ENCODE assay signal across 8 cellular contexts in genomic region chr9:133119461-133120342, GRCh38. TPM values are rescaled to one million over a fixed set of nuclear protein-coding genes. Genes with fewer than 3 reads are reported as not detected.
DNase-seq lines count a peak whose midpoint lies in the region; ATAC-seq, FAIRE-seq and TF ChIP-seq lines count a peak whose summit lies in the region.

No MANE protein-coding gene starts in this region.

- TF ChIP-seq POLR2A in GM12891 (IDR thresholded peaks at IDR 0.05; ENCODE audit: low read depth, low read length): peak; percentile 14; the same call in 1 of the 2 replicates
- no peak for TF ChIP-seq POLR2A in gastroesophageal sphincter (IDR thresholded peaks at IDR 0.05)
- TF ChIP-seq POLR2A in gastrocnemius medialis (IDR thresholded peaks at IDR 0.05): peak; percentile 11 to 27

- intact Hi-C loops in gastrocnemius medialis (cut with DNase I; ENCODE audit: low total_unique reads): no loop called here

- H3K4me1 ChIP-seq in gastroesophageal sphincter (peaks cover 0 to 82% (median 57%) of the 10 kb centered on the region in 3 donors), gastrocnemius medialis (peaks cover 66 to 82% of the 10 kb centered on the region in 2 donors)

- no peaks in the 10 kb centered on the region for H3K27me3 ChIP-seq in gastroesophageal sphincter
- H3K27me3 ChIP-seq in gastrocnemius medialis: no peaks in the 10 kb centered on the region

- H3K9me3 ChIP-seq in gastroesophageal sphincter: no peaks in the 10 kb centered on the region
- H3K9me3 ChIP-seq in gastrocnemius medialis: no peaks in the 10 kb centered on the region

- H3K4me3 ChIP-seq in WI38 (ENCODE audit: low read depth, low read length) (peak overlapping the region; percentile 74), gastroesophageal sphincter (peak overlapping the region; percentile 62 to 84), gastrocnemius medialis (peak overlapping the region; percentile 53 to 86 (median 68))

- TF ChIP-seq EP300 in gastroesophageal sphincter (IDR thresholded peaks at IDR 0.05): no peak

- H3K36me3 ChIP-seq in gastroesophageal sphincter (no peaks in the 10 kb centered on the region), gastrocnemius medialis (no peaks in the 10 kb centered on the region)

- H3K27ac ChIP-seq in gastroesophageal sphincter (peak overlapping the region in 3 of 4 donors; percentile 91 to 94 (median 91)), gastrocnemius medialis (peak overlapping the region; percentile 85 to 98 (median 93))

- 27% methylated on average over 3 of the region's 30 CpGs; no CpG with 5 or more reads in 1 of the 2 donors for WGBS in gastroesophageal sphincter (ENCODE audit: low coverage in 1 of 2), 2 donors

- in situ Hi-C loops in gastrocnemius medialis (cut with MboI; ENCODE audit: low sequenced_read_pairs in 4 of 4): no loop called here

- no peak for FAIRE-seq in GM12891 (lab: Jason Lieb, UNC)

- ATAC-seq in gastroesophageal sphincter (no peak), gastrocnemius medialis (peak in 1 of 2 donors; percentile 7), GM19455 (IDR thresholded peaks at IDR 0.05; ENCODE audit: unreplicated experiment) (no peak)

- DNase-seq in GM12891 (ENCODE audit: insufficient read length, low spot score) (no peak), gastrocnemius medialis (peak; percentile 58 to 59), OCI-M1 (lab: John Stamatoyannopoulos, UW) (no peak), NCI-H146 treated with DMSO at 0.1 percent for 48 hours (lab: John Stamatoyannopoulos, UW; ENCODE audit: unreplicated experiment) (no peak), NCI-H510A (lab: John Stamatoyannopoulos, UW) (no peak)

- TF ChIP-seq CTCF in WI38 (IDR thresholded peaks at IDR 0.05; ENCODE audit: low read depth, low read length) (no peak), gastroesophageal sphincter (IDR thresholded peaks at IDR 0.05) (no peak), gastrocnemius medialis (IDR thresholded peaks at IDR 0.05 in 4 of 5, conservative IDR thresholded peaks at IDR 0.05 in 1 of 5) (no peak)

TF ChIP-seq in GM12891, 5 proteins besides CTCF, POLR2A, EP300 and RAD21:
- TF ChIP-seq TAF1 (IDR thresholded peaks at IDR 0.05; ENCODE audit: low read depth, low read length): no peak
- TF ChIP-seq SPI1 (IDR thresholded peaks at IDR 0.05; ENCODE audit: low read depth, low read length): no peak
- TF ChIP-seq POU2F2 (IDR thresholded peaks at IDR 0.05; ENCODE audit: low read depth, low read length): no peak
- no peak for TF ChIP-seq PAX5 (IDR thresholded peaks at IDR 0.05; ENCODE audit: insufficient read depth, low read length, severe bottlenecking)
- TF ChIP-seq POLR2AphosphoS5 (IDR thresholded peaks at IDR 0.05; ENCODE audit: low read depth, low read length): no peak; the same call in 1 of the 2 replicates

RNA-seq across cellular contexts. Expression of gene RALGDS, which starts 1.3 kb away (rescaled TPM):
- polyA plus RNA-seq in GM12891 (2012; ENCODE audit: low read depth, missing spikeins): 27.7 TPM
- 10 to 100 TPM; 44.8 to 53.0 (median 49.8) TPM for total RNA-seq in gastroesophageal sphincter
- total RNA-seq in gastrocnemius medialis: 10 to 100 TPM; 21.1 to 47.0 (median 36.9) TPM

RNA-seq across cellular contexts. Expression of gene GBGT1, which starts 44.0 kb away (rescaled TPM):
- 1.2 TPM for polyA plus RNA-seq in GM12891 (2012; ENCODE audit: low read depth, missing spikeins)
- 10 to 100 TPM; 11.3 to 18.0 (median 15.6) TPM for total RNA-seq in gastroesophageal sphincter
- 10 to 100 TPM in 1 of 4 donors, 1 to 10 TPM in 2, under 1 TPM in 1; 0.15 to 10.3 (median 5.6) TPM for total RNA-seq in gastrocnemius medialis

RNA-seq across cellular contexts. Expression of gene CEL, which starts 57.9 kb away (rescaled TPM):
- polyA plus RNA-seq in GM12891 (2012; ENCODE audit: low read depth, missing spikeins): 0.89 TPM
- total RNA-seq in gastroesophageal sphincter: under 1 TPM in 3 of 4 donors, not detected in 1; 0.35 to 0.81 (median 0.62) TPM
- 1 to 10 TPM in 1 of 4 donors, under 1 TPM in 1, not detected in 2; 0.13 to 1.8 TPM for total RNA-seq in gastrocnemius medialis

Comparison
In these comparisons a context has a peak if more than half of its experiments do, and no peak if none do; other contexts are left out.
1. DNase-seq: peak in gastrocnemius medialis (2 of 2); none in GM12891 (single experiment), OCI-M1 (single experiment), NCI-H146 treated with DMSO at 0.1 percent for 48 hours (single experiment) and NCI-H510A (single experiment).
2. POLR2A ChIP-seq: peak in GM12891 (single experiment) and gastrocnemius medialis (2 of 2); none in gastroesophageal sphincter (0 of 2).
3. Peak in every context shown above with its lines, with median percentiles within 50 percentile points of each other: H3K4me3 ChIP-seq.